Comparison of ENCODE assay signal across 8 cellular contexts in the genomic region with DNA sequence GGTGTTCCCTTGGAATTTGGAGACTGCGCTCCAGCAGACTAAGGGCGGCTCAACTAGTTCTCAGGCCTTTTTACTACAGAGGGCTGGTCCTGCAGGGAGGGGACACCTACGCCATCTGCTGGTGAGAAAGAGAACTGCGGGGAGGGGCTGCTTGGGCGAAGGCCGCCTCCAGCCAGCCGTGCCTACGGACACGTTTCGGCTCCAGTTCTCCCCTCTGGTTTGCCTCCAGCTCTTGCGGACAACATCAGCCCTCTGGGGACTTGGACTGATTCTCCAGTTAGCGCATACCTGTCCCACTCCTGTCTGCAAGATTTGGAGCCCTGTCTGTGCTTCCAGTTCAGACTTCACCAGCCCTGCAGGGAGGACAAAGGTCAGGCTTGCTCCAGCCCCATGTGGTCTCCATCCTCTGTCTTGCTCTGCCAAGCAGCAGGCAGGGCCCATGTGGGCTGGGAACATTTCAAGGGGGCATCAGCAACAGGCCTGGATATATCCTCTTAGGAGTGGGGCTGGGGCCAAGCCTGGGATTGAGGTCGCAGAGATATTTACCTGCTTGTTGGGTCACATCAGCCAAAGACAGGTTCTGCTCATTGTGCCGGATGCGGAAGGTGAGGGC. TPM values are rescaled to one million over a fixed set of nuclear protein-coding genes. Genes with fewer than 3 reads are reported as not detected.
DNase-seq lines count a peak whose midpoint lies in the region; ATAC-seq and FAIRE-seq lines count a peak whose summit lies in the region.

No MANE protein-coding gene starts in this region.

- peak; percentile 57 for ATAC-seq in GM21786 (IDR thresholded peaks at IDR 0.05; ENCODE audit: unreplicated experiment)
- ATAC-seq in Right ventricle myocardium inferior, result peak; percentile 63

- intact Hi-C loops in Right ventricle myocardium inferior (cut with DNase I), result loop anchor here (1.0 to 5.0 kb wide), 2 partner anchors 139 to 242 kb away; partner anchors contain the start of gene NHEJ1
- intact Hi-C loops in posterior cingulate gyrus (cut with DNase I), result loop anchor here (1.0 to 5.0 kb wide), 4 partner anchors 22 to 139 kb away; partner anchors contain the start of genes CNPPD1, NHEJ1 and RETREG2

- no peak for FAIRE-seq in urothelium cell line (lab: Jason Lieb, UNC)

- DNase-seq in DMS 273 (lab: John Stamatoyannopoulos, UW; ENCODE audit: unreplicated experiment) (peak; percentile 90), MV-4-11 (lab: John Stamatoyannopoulos, UW) (peak; percentile 52), SKM-1 (lab: John Stamatoyannopoulos, UW; ENCODE audit: unreplicated experiment) (peak; percentile 71), Right ventricle myocardium inferior (ENCODE audit: missing footprints) (peak; percentile 90), posterior cingulate gyrus (peak; percentile 79 to 98 (median 94)), urothelium cell line (ENCODE audit: low spot score) (peak; percentile 89)
- peak; percentile 89 for DNase-seq in activated naive CD4-positive, alpha-beta T cell treated with anti-CD3 and anti-CD28 coated beads, Interleukin-2, amount 50 U/mL, for 16 hours

RNA-seq across cellular contexts. Expression of gene PTPRN, which starts 10.3 kb away (rescaled TPM):
- not detected for total RNA-seq in Right ventricle myocardium inferior

RNA-seq across cellular contexts. Expression of gene DNAJB2, which starts 19.7 kb away (rescaled TPM):
- total RNA-seq in Right ventricle myocardium inferior, result 80.4 TPM

RNA-seq across cellular contexts. Expression of gene RESP18, which starts 33.7 kb away (rescaled TPM):
- not detected for total RNA-seq in Right ventricle myocardium inferior

RNA-seq across cellular contexts. Expression of gene TUBA4A, which starts 45.1 kb away (rescaled TPM):
- total RNA-seq in Right ventricle myocardium inferior, result 128 TPM

RNA-seq across cellular contexts. Expression of gene TUBA4B, which starts 45.8 kb away (rescaled TPM):
- total RNA-seq in Right ventricle myocardium inferior, result not detected

Comparison
In these comparisons a context has a peak if more than half of its experiments do, and no peak if none do; other contexts are left out.
1. Peak in every context shown above with its lines: DNase-seq and ATAC-seq.